Comparison of ENCODE assay signal across 1 cellular context in the genomic region with DNA sequence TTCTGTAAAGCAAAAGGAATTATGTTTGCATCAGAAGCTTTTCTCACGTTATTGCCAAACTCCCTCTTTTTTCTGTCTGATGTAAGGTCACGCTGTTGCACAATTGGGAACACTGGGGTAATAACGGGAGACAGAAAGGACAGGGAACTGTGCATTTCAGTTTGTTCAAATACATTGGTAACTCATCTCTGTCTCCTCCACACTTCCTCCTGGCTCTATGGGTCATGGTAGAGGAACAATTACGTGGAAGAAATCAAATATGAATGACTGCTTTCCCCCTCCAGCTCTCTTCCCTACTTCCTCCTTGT.
TF ChIP-seq lines count a peak whose summit lies in the region.

No MANE protein-coding gene starts in this region.

TF ChIP-seq in HepG2, 621 proteins besides CTCF, POLR2A, EP300 and RAD21 (continued from another document and continues in another):
- TF ChIP-seq, protein P1, sequence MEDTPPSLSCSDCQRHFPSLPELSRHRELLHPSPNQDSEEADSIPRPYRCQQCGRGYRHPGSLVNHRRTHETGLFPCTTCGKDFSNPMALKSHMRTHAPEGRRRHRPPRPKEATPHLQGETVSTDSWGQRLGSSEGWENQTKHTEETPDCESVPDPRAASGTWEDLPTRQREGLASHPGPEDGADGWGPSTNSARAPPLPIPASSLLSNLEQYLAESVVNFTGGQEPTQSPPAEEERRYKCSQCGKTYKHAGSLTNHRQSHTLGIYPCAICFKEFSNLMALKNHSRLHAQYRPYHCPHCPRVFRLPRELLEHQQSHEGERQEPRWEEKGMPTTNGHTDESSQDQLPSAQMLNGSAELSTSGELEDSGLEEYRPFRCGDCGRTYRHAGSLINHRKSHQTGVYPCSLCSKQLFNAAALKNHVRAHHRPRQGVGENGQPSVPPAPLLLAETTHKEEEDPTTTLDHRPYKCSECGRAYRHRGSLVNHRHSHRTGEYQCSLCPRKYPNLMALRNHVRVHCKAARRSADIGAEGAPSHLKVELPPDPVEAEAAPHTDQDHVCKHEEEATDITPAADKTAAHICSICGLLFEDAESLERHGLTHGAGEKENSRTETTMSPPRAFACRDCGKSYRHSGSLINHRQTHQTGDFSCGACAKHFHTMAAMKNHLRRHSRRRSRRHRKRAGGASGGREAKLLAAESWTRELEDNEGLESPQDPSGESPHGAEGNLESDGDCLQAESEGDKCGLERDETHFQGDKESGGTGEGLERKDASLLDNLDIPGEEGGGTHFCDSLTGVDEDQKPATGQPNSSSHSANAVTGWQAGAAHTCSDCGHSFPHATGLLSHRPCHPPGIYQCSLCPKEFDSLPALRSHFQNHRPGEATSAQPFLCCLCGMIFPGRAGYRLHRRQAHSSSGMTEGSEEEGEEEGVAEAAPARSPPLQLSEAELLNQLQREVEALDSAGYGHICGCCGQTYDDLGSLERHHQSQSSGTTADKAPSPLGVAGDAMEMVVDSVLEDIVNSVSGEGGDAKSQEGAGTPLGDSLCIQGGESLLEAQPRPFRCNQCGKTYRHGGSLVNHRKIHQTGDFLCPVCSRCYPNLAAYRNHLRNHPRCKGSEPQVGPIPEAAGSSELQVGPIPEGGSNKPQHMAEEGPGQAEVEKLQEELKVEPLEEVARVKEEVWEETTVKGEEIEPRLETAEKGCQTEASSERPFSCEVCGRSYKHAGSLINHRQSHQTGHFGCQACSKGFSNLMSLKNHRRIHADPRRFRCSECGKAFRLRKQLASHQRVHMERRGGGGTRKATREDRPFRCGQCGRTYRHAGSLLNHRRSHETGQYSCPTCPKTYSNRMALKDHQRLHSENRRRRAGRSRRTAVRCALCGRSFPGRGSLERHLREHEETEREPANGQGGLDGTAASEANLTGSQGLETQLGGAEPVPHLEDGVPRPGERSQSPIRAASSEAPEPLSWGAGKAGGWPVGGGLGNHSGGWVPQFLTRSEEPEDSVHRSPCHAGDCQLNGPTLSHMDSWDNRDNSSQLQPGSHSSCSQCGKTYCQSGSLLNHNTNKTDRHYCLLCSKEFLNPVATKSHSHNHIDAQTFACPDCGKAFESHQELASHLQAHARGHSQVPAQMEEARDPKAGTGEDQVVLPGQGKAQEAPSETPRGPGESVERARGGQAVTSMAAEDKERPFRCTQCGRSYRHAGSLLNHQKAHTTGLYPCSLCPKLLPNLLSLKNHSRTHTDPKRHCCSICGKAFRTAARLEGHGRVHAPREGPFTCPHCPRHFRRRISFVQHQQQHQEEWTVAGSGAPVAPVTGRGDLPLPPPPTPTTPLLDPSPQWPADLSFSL (CRISPR knock-in tag; IDR thresholded peaks at IDR 0.05) = 0 out of 2 replicates have a peak, but pooled peaks have one; percentile 34
- peak; percentile 32; the same call in 1 of the 2 replicates for TF ChIP-seq ZNF878 (CRISPR knock-in tag; IDR thresholded peaks at IDR 0.05)
- no peak for TF ChIP-seq RBM39 (IDR thresholded peaks at IDR 0.05; ENCODE audit: low read depth, low read length, poor library complexity, severe bottlenecking)
- TF ChIP-seq ZSCAN9 (CRISPR knock-in tag; IDR thresholded peaks at IDR 0.05; ENCODE audit: borderline replicate concordance) = peak; percentile 62; the same call in 1 of the 2 replicates
- TF ChIP-seq ZNF17 (CRISPR knock-in tag; IDR thresholded peaks at IDR 0.05) = no peak
- TF ChIP-seq, protein P2, sequence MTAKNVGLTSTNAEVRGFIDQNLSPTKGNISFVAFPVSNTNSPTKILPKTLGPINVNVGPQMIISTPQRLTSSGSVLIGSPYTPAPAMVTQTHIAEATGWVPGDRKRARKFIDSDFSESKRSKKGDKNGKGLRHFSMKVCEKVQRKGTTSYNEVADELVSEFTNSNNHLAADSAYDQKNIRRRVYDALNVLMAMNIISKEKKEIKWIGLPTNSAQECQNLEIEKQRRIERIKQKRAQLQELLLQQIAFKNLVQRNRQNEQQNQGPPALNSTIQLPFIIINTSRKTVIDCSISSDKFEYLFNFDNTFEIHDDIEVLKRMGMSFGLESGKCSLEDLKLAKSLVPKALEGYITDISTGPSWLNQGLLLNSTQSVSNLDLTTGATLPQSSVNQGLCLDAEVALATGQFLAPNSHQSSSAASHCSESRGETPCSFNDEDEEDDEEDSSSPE (CRISPR knock-in tag; IDR thresholded peaks at IDR 0.05) = peak; percentile 76; the same call in 1 of the 2 replicates
- TF ChIP-seq HHEX (CRISPR knock-in tag; IDR thresholded peaks at IDR 0.05) = no peak
- TF ChIP-seq PCBP2 (optimal IDR thresholded peaks at IDR 0.05; ENCODE audit: low read depth, low read length, poor library complexity, severe bottlenecking) = no peak
- peak; percentile 100 for TF ChIP-seq CEBPB (IDR thresholded peaks at IDR 0.05; ENCODE audit: borderline replicate concordance, low read depth, low read length)
- TF ChIP-seq, protein P3, sequence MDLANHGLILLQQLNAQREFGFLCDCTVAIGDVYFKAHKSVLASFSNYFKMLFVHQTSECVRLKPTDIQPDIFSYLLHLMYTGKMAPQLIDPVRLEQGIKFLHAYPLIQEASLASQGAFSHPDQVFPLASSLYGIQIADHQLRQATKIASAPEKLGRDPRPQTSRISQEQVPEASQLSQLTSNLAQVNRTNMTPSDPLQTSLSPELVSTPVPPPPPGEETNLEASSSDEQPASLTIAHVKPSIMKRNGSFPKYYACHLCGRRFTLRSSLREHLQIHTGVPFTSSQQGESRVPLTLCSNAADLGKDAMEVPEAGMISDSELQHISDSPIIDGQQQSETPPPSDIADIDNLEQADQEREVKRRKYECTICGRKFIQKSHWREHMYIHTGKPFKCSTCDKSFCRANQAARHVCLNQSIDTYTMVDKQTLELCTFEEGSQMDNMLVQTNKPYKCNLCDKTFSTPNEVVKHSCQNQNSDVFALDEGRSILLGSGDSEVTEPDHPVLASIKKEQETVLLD (CRISPR knock-in tag; IDR thresholded peaks at IDR 0.05; ENCODE audit: low read depth) = no peak
- TF ChIP-seq ZSCAN25 (CRISPR knock-in tag; IDR thresholded peaks at IDR 0.05) = no peak
- no peak for TF ChIP-seq ZKSCAN5 (CRISPR knock-in tag; IDR thresholded peaks at IDR 0.05)
- peak; percentile 88 for TF ChIP-seq NR2C2 (CRISPR knock-in tag; IDR thresholded peaks at IDR 0.05; ENCODE audit: borderline replicate concordance)
- TF ChIP-seq KDM6A (CRISPR knock-in tag; IDR thresholded peaks at IDR 0.05; ENCODE audit: low read depth) = 0 out of 2 replicates have a peak, but pooled peaks have one; percentile 39
- TF ChIP-seq, protein P4, sequence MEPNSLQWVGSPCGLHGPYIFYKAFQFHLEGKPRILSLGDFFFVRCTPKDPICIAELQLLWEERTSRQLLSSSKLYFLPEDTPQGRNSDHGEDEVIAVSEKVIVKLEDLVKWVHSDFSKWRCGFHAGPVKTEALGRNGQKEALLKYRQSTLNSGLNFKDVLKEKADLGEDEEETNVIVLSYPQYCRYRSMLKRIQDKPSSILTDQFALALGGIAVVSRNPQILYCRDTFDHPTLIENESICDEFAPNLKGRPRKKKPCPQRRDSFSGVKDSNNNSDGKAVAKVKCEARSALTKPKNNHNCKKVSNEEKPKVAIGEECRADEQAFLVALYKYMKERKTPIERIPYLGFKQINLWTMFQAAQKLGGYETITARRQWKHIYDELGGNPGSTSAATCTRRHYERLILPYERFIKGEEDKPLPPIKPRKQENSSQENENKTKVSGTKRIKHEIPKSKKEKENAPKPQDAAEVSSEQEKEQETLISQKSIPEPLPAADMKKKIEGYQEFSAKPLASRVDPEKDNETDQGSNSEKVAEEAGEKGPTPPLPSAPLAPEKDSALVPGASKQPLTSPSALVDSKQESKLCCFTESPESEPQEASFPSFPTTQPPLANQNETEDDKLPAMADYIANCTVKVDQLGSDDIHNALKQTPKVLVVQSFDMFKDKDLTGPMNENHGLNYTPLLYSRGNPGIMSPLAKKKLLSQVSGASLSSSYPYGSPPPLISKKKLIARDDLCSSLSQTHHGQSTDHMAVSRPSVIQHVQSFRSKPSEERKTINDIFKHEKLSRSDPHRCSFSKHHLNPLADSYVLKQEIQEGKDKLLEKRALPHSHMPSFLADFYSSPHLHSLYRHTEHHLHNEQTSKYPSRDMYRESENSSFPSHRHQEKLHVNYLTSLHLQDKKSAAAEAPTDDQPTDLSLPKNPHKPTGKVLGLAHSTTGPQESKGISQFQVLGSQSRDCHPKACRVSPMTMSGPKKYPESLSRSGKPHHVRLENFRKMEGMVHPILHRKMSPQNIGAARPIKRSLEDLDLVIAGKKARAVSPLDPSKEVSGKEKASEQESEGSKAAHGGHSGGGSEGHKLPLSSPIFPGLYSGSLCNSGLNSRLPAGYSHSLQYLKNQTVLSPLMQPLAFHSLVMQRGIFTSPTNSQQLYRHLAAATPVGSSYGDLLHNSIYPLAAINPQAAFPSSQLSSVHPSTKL (CRISPR knock-in tag; IDR thresholded peaks at IDR 0.05) = peak; percentile 98
- TF ChIP-seq HDAC1 (CRISPR knock-in tag; IDR thresholded peaks at IDR 0.05) = no peak
- TF ChIP-seq BHLHE40 (IDR thresholded peaks at IDR 0.05; ENCODE audit: low read length) = peak; percentile 57; the same call in 1 of the 2 replicates
- TF ChIP-seq ASH2L (IDR thresholded peaks at IDR 0.05; ENCODE audit: insufficient read length, low read depth, low read length) = peak; percentile 38
- no peak for TF ChIP-seq MATR3 (CRISPR knock-in tag; IDR thresholded peaks at IDR 0.05)
- TF ChIP-seq, protein P5, sequence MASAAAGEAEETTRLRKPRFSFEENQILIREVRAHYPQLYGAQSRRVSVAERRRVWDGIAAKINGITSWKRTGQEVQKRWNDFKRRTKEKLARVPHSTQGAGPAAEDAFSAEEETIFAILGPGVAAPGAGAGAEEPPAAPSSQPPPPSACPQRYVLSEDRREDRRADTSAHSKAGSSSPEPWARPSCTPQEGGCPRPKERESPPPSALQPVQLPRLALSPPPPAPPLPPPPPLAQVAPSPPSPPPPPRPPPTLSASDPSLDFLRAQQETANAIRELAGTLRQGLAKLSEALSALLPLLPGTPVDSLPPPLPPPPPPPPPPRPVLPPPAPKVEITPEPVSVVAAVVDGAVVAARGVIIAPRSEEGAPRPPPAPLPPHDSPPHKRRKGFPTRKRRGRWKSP (CRISPR knock-in tag; IDR thresholded peaks at IDR 0.05) = peak; percentile 86; the same call in 1 of the 2 replicates
- TF ChIP-seq, protein P6, sequence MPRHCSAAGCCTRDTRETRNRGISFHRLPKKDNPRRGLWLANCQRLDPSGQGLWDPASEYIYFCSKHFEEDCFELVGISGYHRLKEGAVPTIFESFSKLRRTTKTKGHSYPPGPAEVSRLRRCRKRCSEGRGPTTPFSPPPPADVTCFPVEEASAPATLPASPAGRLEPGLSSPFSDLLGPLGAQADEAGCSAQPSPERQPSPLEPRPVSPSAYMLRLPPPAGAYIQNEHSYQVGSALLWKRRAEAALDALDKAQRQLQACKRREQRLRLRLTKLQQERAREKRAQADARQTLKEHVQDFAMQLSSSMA (CRISPR knock-in tag; IDR thresholded peaks at IDR 0.05) = no peak
- TF ChIP-seq AGO2 (optimal IDR thresholded peaks at IDR 0.05; ENCODE audit: low read depth, low read length) = no peak
- peak; percentile 88 for TF ChIP-seq HNF4A (CRISPR knock-in tag; IDR thresholded peaks at IDR 0.05)
- TF ChIP-seq TSC22D2 (CRISPR knock-in tag; IDR thresholded peaks at IDR 0.05; ENCODE audit: borderline replicate concordance) = peak; percentile 69; the same call in 1 of the 2 replicates
- peak; percentile 60; the same call in 1 of the 2 replicates for TF ChIP-seq SOX13 (IDR thresholded peaks at IDR 0.05)
- peak in 1 of 2 experiments; percentile 92; a peak in 2 of 4 replicates for TF ChIP-seq SOX13 (CRISPR knock-in tag; conservative IDR thresholded peaks at IDR 0.05 in 1 of 2, IDR thresholded peaks at IDR 0.05 in 1 of 2)
- TF ChIP-seq, protein P7, sequence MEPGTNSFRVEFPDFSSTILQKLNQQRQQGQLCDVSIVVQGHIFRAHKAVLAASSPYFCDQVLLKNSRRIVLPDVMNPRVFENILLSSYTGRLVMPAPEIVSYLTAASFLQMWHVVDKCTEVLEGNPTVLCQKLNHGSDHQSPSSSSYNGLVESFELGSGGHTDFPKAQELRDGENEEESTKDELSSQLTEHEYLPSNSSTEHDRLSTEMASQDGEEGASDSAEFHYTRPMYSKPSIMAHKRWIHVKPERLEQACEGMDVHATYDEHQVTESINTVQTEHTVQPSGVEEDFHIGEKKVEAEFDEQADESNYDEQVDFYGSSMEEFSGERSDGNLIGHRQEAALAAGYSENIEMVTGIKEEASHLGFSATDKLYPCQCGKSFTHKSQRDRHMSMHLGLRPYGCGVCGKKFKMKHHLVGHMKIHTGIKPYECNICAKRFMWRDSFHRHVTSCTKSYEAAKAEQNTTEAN (CRISPR knock-in tag; conservative IDR thresholded peaks at IDR 0.05) = peak; percentile 68; the same call in 1 of the 2 replicates
- TF ChIP-seq NFATC3 (CRISPR knock-in tag; IDR thresholded peaks at IDR 0.05) = no peak
- TF ChIP-seq SALL2 (CRISPR knock-in tag; IDR thresholded peaks at IDR 0.05) = peak; percentile 69; the same call in 1 of the 2 replicates
- no peak for TF ChIP-seq NFIB (CRISPR knock-in tag; IDR thresholded peaks at IDR 0.05; ENCODE audit: borderline replicate concordance)
- TF ChIP-seq, protein P8, sequence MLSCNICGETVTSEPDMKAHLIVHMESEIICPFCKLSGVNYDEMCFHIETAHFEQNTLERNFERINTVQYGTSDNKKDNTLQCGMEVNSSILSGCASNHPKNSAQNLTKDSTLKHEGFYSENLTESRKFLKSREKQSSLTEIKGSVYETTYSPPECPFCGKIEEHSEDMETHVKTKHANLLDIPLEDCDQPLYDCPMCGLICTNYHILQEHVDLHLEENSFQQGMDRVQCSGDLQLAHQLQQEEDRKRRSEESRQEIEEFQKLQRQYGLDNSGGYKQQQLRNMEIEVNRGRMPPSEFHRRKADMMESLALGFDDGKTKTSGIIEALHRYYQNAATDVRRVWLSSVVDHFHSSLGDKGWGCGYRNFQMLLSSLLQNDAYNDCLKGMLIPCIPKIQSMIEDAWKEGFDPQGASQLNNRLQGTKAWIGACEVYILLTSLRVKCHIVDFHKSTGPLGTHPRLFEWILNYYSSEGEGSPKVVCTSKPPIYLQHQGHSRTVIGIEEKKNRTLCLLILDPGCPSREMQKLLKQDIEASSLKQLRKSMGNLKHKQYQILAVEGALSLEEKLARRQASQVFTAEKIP (CRISPR knock-in tag; IDR thresholded peaks at IDR 0.05; ENCODE audit: borderline replicate concordance) = no peak
- TF ChIP-seq, protein P9, sequence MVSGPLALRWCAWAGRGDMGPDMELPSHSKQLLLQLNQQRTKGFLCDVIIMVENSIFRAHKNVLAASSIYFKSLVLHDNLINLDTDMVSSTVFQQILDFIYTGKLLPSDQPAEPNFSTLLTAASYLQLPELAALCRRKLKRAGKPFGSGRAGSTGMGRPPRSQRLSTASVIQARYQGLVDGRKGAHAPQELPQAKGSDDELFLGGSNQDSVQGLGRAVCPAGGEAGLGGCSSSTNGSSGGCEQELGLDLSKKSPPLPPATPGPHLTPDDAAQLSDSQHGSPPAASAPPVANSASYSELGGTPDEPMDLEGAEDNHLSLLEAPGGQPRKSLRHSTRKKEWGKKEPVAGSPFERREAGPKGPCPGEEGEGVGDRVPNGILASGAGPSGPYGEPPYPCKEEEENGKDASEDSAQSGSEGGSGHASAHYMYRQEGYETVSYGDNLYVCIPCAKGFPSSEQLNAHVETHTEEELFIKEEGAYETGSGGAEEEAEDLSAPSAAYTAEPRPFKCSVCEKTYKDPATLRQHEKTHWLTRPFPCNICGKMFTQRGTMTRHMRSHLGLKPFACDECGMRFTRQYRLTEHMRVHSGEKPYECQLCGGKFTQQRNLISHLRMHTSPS (CRISPR knock-in tag; IDR thresholded peaks at IDR 0.05; ENCODE audit: low read depth) = no peak
- peak; percentile 54; the same call in 1 of the 2 replicates for TF ChIP-seq EHMT2 (IDR thresholded peaks at IDR 0.05; ENCODE audit: borderline replicate concordance, low read depth, low read length)
- no peak for TF ChIP-seq SMAD1 (CRISPR knock-in tag; IDR thresholded peaks at IDR 0.05; ENCODE audit: borderline replicate concordance, low read depth)
- peak; percentile 71; the same call in 1 of the 2 replicates for TF ChIP-seq KMT2B (CRISPR knock-in tag; IDR thresholded peaks at IDR 0.05)
